ENCODE assay signal across 19 cellular contexts in the genomic region with DNA sequence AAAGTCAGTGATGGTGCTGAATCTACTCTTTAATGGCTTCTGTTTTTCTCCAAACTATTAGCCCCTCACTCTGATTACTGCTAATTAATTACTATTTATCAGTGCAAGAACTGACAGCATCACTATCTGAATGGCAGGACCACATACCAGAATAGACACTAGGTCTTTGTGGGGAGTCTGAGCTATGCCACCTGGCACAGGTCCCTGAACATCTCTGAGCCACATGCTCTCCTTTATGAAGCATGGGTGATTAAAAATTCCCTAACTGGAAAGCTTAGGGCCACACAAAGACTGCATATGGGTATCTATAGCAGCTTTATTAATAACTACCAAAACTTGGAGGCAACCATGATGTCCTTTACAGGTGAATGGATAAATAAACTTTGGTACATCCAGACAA.
"Had no signal": no experiment of that assay in that cellular context is flagged by ENCODE, and none has a peak within 500 bp of the region (broad histone marks: within the 10 kb centered on the region; RNA-seq: fewer than 3 reads in every experiment).

No MANE protein-coding gene starts in this region.

- H3K4me1 ChIP-seq: left ventricle myocardium inferior, right atrium auricular region, right lobe of liver, tibial nerve, vagina had no signal

- H3K4me3 ChIP-seq: left ventricle myocardium inferior, mucosa of descending colon, ovary, right atrium auricular region, right lobe of liver, smooth muscle cell, tibial nerve, vagina had no signal

- DNase-seq: left ventricle myocardium inferior; midbrain; mucosa of descending colon; naive thymus-derived CD4-positive, alpha-beta T cell; ovary; right lobe of liver; stimulated activated CD4-positive, alpha-beta T cell treated with anti-CD3 and anti-CD28 coated beads, Interleukin-1b, Interleukin-23, amount 100 ng/mL, for 48 hours; stimulated activated CD4-positive, alpha-beta T cell treated with anti-CD3 and anti-CD28 coated beads, Interleukin-2, amount 100 ng/mL, for 48 hours; stimulated activated CD4-positive, alpha-beta T cell treated with anti-CD3 and anti-CD28 coated beads, Interleukin-4, amount 100 ng/mL, for 4 hours; stimulated activated CD8-positive, alpha-beta memory T cell treated with anti-CD3 and anti-CD28 coated beads, Interleukin-4, amount 100 ng/mL, for 48 hours; stimulated activated naive CD4-positive, alpha-beta T cell treated with Interleukin-2 at 50 U/mL for 16 hours; stimulated activated naive CD8-positive, alpha-beta T cell treated with anti-CD3 and anti-CD28 coated beads, Interleukin-15, amount 100 ng/mL, for 72 hours; substantia nigra had no signal

- H3K9me3 ChIP-seq: left ventricle myocardium inferior, mucosa of descending colon, ovary, right atrium auricular region, right lobe of liver, tibial nerve, vagina had no signal

- H3K27ac ChIP-seq: left ventricle myocardium inferior, ovary, right atrium auricular region, right lobe of liver, tibial nerve, vagina had no signal

- H3K36me3 ChIP-seq: left ventricle myocardium inferior, ovary, right atrium auricular region, right lobe of liver, tibial nerve, vagina had no signal

- ATAC-seq: mucosa of descending colon; naive thymus-derived CD4-positive, alpha-beta T cell; natural killer cell treated with Interleukin-12 subunit alpha and Interleukin-12 subunit beta and Interleukin-15 and Interleukin-18, amount 100 ng/mL, for 72 hours; right lobe of liver; stimulated activated memory B cell treated with anti-CD40 and anti-IgM and Interleukin-4, amounts not matched to agents 10 μg/mL and 1 μg/mL and 100 μg/mL, for 72 hours; stimulated activated naive CD8-positive, alpha-beta T cell treated with anti-CD3 and anti-CD28 coated beads, Interleukin-15, amount 100 ng/mL, for 72 hours had no signal

- H3K27me3 ChIP-seq: ovary, right atrium auricular region, right lobe of liver, tibial nerve, vagina had no signal
